Comparison of ENCODE assay signal across 17 cellular contexts in the genomic region with DNA sequence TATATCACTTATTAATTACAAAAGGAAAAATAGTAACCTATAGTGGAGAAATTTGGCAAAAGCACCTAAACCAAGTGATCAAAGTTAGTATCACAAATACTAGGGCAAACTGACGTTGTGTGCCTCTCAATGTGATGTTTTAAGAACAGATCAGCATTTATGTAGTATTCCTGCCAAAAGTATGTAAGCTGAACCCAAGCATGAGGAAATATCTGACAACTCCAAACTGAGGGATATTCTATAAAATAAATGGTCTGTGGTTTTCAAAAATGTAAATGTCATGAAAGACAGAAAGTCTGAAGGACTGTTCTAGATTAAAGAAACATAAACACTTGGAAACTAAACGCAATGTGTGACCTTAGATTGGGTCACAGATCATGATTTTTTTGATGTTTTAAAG.
"Had no signal": no experiment of that assay in that cellular context is flagged by ENCODE, and none has a peak within 500 bp of the region (broad histone marks: within the 10 kb centered on the region; RNA-seq: fewer than 3 reads in every experiment).

No MANE protein-coding gene starts in this region.

- H3K4me3 ChIP-seq: colonic mucosa, esophagus muscularis mucosa, tibial nerve, vagina had no signal

- H3K4me1 ChIP-seq: colonic mucosa, esophagus muscularis mucosa, tibial nerve, vagina had no signal

- ATAC-seq: activated T-helper 17 cell treated with anti-CD3 and anti-CD28 coated beads, Interleukin-2, amount 50 U/mL, for 72 hours had no signal

- H3K36me3 ChIP-seq: colonic mucosa, esophagus muscularis mucosa, tibial nerve, vagina had no signal

- DNase-seq: activated CD4-positive, alpha-beta T cell treated with anti-CD3 and anti-CD28 coated beads for 1 hour; activated CD4-positive, alpha-beta T cell treated with anti-CD3 and anti-CD28 coated beads, Interleukin-2, amount 50 U/mL, for 4 hours; activated naive CD4-positive, alpha-beta T cell treated with Interleukin-2 at 50 U/mL for 16 hours; caudate nucleus; colonic mucosa; effector CD4-positive, alpha-beta T cell; hippocampal formation; kidney glomerular epithelial cell; nucleus accumbens; small intestine; stimulated activated CD4-positive, alpha-beta T cell treated with anti-CD3 and anti-CD28 coated beads, Interleukin-4, amount 100 ng/mL, for 24 hours; stimulated activated naive CD4-positive, alpha-beta T cell; substantia nigra had no signal

- H3K27me3 ChIP-seq: colonic mucosa, esophagus muscularis mucosa, tibial nerve, vagina had no signal

- H3K9me3 ChIP-seq: colonic mucosa, esophagus muscularis mucosa, vagina had no signal

- H3K27ac ChIP-seq: colonic mucosa, esophagus muscularis mucosa, tibial nerve, vagina had no signal
